15 cellular contexts compared by ENCODE assay signal in genomic region chr22:18045794-18046193, GRCh38. TPM values are rescaled to one million over a fixed set of nuclear protein-coding genes. Genes with fewer than 3 reads are reported as not detected.
A peak's percentile ranks its signal among the peaks of the same experiment; 100 is the strongest.
DNase-seq lines count a peak whose midpoint lies in the region; ATAC-seq and TF ChIP-seq lines count a peak whose summit lies in the region.
"Had no signal": no experiment of that assay in that cellular context is flagged by ENCODE, and none has a peak within 500 bp of the region (broad histone marks: within the 10 kb centered on the region; RNA-seq: fewer than 3 reads in every experiment).

No MANE protein-coding gene starts in this region.

- H3K27ac ChIP-seq in cingulate gyrus (ENCODE audit: low read depth, low read length), result peak overlapping the region; percentile 99
- no peak overlapping the region for H3K27ac ChIP-seq in osteoblast (ENCODE audit: low read depth, low read length)
- peak overlapping the region; percentile 94 for H3K27ac ChIP-seq in substantia nigra (ENCODE audit: low read depth, low read length, poor library complexity, severe bottlenecking)
- no peak overlapping the region for H3K27ac ChIP-seq in A673 (ENCODE audit: low read depth, low read length, poor library complexity, severe bottlenecking)
- H3K27ac ChIP-seq in smooth muscle cell (ENCODE audit: low read depth), result no peak overlapping the region
- H3K27ac ChIP-seq: BLaER1 had no signal

- CTCF ChIA-PET in A673 (lab: Charles Lee), result no interaction called here

- WGBS in smooth muscle cell (ENCODE audit: low lambda C conversion rate), result 96% methylated on average over 4 of the region's 4 CpGs

- H3K79me2 ChIP-seq in osteoblast (ENCODE audit: insufficient read depth, low read length), result no peaks in the 10 kb centered on the region
- H3K79me2 ChIP-seq in smooth muscle cell (ENCODE audit: low read depth), result no peaks in the 10 kb centered on the region

- H3K4me1 ChIP-seq in osteoblast (ENCODE audit: insufficient read depth, low read length) (peaks cover 11% of the 10 kb centered on the region), A673 (ENCODE audit: insufficient read depth, low read length, poor library complexity, severe bottlenecking) (no peaks in the 10 kb centered on the region), smooth muscle cell (ENCODE audit: low read depth) (no peaks in the 10 kb centered on the region)

- ATAC-seq in stimulated activated naive CD8-positive, alpha-beta T cell treated with anti-CD3 and anti-CD28 coated beads, Interleukin-15, Interleukin-2, amounts not matched to agents 100 U/mL and 50 U/mL, for 24 hours, result no peak
- ATAC-seq: A549 had no signal

- H2AFZ ChIP-seq in osteoblast (ENCODE audit: low read length) (no peak overlapping the region), smooth muscle cell (ENCODE audit: low read depth) (no peak overlapping the region)

- H3K4me3 ChIP-seq in osteoblast (ENCODE audit: insufficient read depth, low read length) (no peak overlapping the region), A673 (ENCODE audit: low read depth, low read length, poor library complexity, severe bottlenecking) (no peak overlapping the region), smooth muscle cell (no peak overlapping the region)
- H3K4me3 ChIP-seq: A549, BLaER1 had no signal

- H3F3A ChIP-seq in smooth muscle cell (ENCODE audit: low read depth), result no peaks in the 10 kb centered on the region

- peak; percentile 71 for DNase-seq in osteoblast (ENCODE audit: insufficient read length, low spot score, missing footprints)
- no peak for DNase-seq in substantia nigra (lab: John Stamatoyannopoulos, UW)
- no peak for DNase-seq in stimulated activated naive CD8-positive, alpha-beta T cell treated with anti-CD3 and anti-CD28 coated beads, Interleukin-15, Interleukin-2, amounts not matched to agents 100 U/mL and 50 U/mL, for 24 hours
- DNase-seq in A673 (ENCODE audit: low spot score), result no peak
- DNase-seq in smooth muscle cell (lab: John Stamatoyannopoulos, UW; ENCODE audit: unreplicated experiment), result no peak
- DNase-seq: AML-193; Caco-2; CD8-positive, alpha-beta memory T cell; DND-41; GDM1; HCEC 1CT; HFFc6 had no signal

- H3K9me3 ChIP-seq in osteoblast (ENCODE audit: low read depth, low read length) (no peaks in the 10 kb centered on the region), A673 (ENCODE audit: low read depth, low read length, poor library complexity, severe bottlenecking) (no peaks in the 10 kb centered on the region), smooth muscle cell (replicated peaks; ENCODE audit: low read depth) (no peaks in the 10 kb centered on the region)
- H3K9me3 ChIP-seq: A549, Caco-2 had no signal

- H3K36me3 ChIP-seq in osteoblast (ENCODE audit: insufficient read depth, low read length), result no peaks in the 10 kb centered on the region
- H3K36me3 ChIP-seq in A673 (ENCODE audit: insufficient read depth, low read length, poor library complexity, severe bottlenecking), result no peaks in the 10 kb centered on the region
- H3K36me3 ChIP-seq in smooth muscle cell (ENCODE audit: low read depth), result no peaks in the 10 kb centered on the region
- H3K36me3 ChIP-seq: BLaER1 had no signal

- H3K4me2 ChIP-seq in osteoblast (ENCODE audit: insufficient read depth, low read length), result no peak overlapping the region
- no peak overlapping the region for H3K4me2 ChIP-seq in smooth muscle cell
- H3K4me2 ChIP-seq: A549, BLaER1 had no signal

- no TSS peak for BruUV-seq in A673 (replicated peaks; lab: Mats Ljungman, UMichigan)

- intact Hi-C loops in A673 (cut with micrococcal nuclease; ENCODE audit: unreplicated experiment), result no loop called here

- POLR2A ChIA-PET in A673 (lab: Charles Lee; ENCODE audit: low non-redundant PET), result no interaction called here

- TF ChIP-seq CTCF in osteoblast (IDR thresholded peaks at IDR 0.05; ENCODE audit: extremely low read depth, low read depth, low read length) (no peak), A673 (conservative IDR thresholded peaks at IDR 0.05; ENCODE audit: low read depth, low read length) (no peak), smooth muscle cell (IDR thresholded peaks at IDR 0.05; ENCODE audit: borderline replicate concordance, insufficient read depth, poor library complexity, severe bottlenecking) (no peak)

- H4K20me1 ChIP-seq in osteoblast (ENCODE audit: insufficient read depth, low read length) (no peaks in the 10 kb centered on the region), smooth muscle cell (ENCODE audit: low read depth) (no peaks in the 10 kb centered on the region)
- H4K20me1 ChIP-seq: BLaER1 had no signal

- H3K27me3 ChIP-seq in osteoblast (ENCODE audit: insufficient read depth, low read length), result no peaks in the 10 kb centered on the region
- H3K27me3 ChIP-seq in A673 (replicated peaks; ENCODE audit: insufficient read depth, low read depth, low read length, poor library complexity), result no peaks in the 10 kb centered on the region
- H3K27me3 ChIP-seq in smooth muscle cell (ENCODE audit: low read depth), result no peaks in the 10 kb centered on the region
- H3K27me3 ChIP-seq: BLaER1 had no signal

- H3K9ac ChIP-seq in smooth muscle cell (ENCODE audit: low read depth), result no peak overlapping the region
- H3K9ac ChIP-seq: BLaER1 had no signal

RNA-seq across cellular contexts. Expression of gene MICAL3, which starts 21.4 kb away (rescaled TPM):
- 35.1 and 39.5 TPM in 2 replicates for total RNA-seq in osteoblast
- total RNA-seq in A673 (2021), result 63.6 and 63.8 TPM in 2 replicates
- 15.4 and 28.6 TPM in 2 replicates for total RNA-seq in smooth muscle cell
- polyA plus RNA-seq in smooth muscle cell, result 3.1 and 9.5 TPM in 2 replicates

RNA-seq across cellular contexts. Expression of gene PEX26, which starts 32.0 kb away (rescaled TPM):
- total RNA-seq in osteoblast, result 25.3 and 26.8 TPM in 2 replicates
- 36.9 and 38.3 TPM in 2 replicates for total RNA-seq in A673 (2021)
- total RNA-seq in smooth muscle cell, result 15.3 and 15.6 TPM in 2 replicates
- 2.4 and 4.3 TPM in 2 replicates for polyA plus RNA-seq in smooth muscle cell

Comparison
In these comparisons a context has a peak if more than half of its experiments do, and no peak if none do; other contexts are left out.
1. H3K27ac ChIP-seq: peak in cingulate gyrus (single experiment) and substantia nigra (single experiment); none in osteoblast (single experiment), A673 (single experiment) and smooth muscle cell (single experiment).